21 cellular contexts compared by ENCODE assay signal in the genomic region with DNA sequence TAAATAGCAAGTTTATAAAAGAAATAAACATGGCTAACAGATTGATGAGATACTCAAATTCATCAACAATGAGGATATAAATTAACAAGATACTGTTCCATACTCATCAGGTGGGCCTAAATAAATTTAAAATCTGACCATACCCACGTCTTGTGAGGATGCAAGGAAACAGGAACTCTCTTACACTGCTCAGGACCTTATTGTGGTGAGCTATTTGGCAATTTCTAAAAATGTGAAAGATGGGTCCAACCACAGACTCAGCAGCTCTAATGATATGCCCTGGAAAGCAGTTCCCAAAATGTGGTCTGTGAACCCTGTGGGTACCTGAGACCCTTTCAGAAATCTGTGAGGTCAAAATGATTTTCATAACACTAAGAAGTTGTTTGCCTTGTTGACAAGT. TPM values are rescaled to one million over a fixed set of nuclear protein-coding genes. Genes with fewer than 3 reads are reported as not detected.
"Had no signal": no experiment of that assay in that cellular context is flagged by ENCODE, and none has a peak within 500 bp of the region (broad histone marks: within the 10 kb centered on the region; RNA-seq: fewer than 3 reads in every experiment).

No MANE protein-coding gene starts in this region.

- FAIRE-seq: TTC549 had no signal

- H3K4me3 Mint-ChIP-seq: natural killer cell treated with Interleukin-12 subunit alpha and Interleukin-12 subunit beta and Interleukin-15 and Interleukin-18, amount 100 ng/mL, for 72 hours had no signal

- H3K4me3 ChIP-seq: heart right ventricle, ovary, psoas muscle, right atrium auricular region, upper lobe of left lung had no signal

- H3K9me3 ChIP-seq: ovary, psoas muscle, upper lobe of left lung had no signal

- H3K27me3 ChIP-seq: brain microvascular endothelial cell, heart right ventricle, ovary, right atrium auricular region, upper lobe of left lung had no signal

- H3K36me3 ChIP-seq: ovary had no signal

- H3K27ac Mint-ChIP-seq: activated naive CD4-positive, alpha-beta T cell treated with anti-CD3 and anti-CD28 coated beads, Interleukin-2, amount 50 U/mL, for 72 hours; natural killer cell treated with Interleukin-12 subunit alpha and Interleukin-12 subunit beta and Interleukin-15 and Interleukin-18, amount 100 ng/mL, for 72 hours had no signal

- H3K27ac ChIP-seq: brain microvascular endothelial cell, heart right ventricle, ovary, psoas muscle, right atrium auricular region, upper lobe of left lung had no signal

- H3K27me3 Mint-ChIP-seq: natural killer cell treated with Interleukin-12 subunit alpha and Interleukin-12 subunit beta and Interleukin-15 and Interleukin-18, amount 100 ng/mL, for 72 hours had no signal

- H3K4me1 ChIP-seq: heart right ventricle, psoas muscle, right atrium auricular region, upper lobe of left lung had no signal

- H3K9me3 Mint-ChIP-seq: activated naive CD4-positive, alpha-beta T cell treated with anti-CD3 and anti-CD28 coated beads, Interleukin-2, amount 50 U/mL, for 72 hours; natural killer cell treated with Interleukin-12 subunit alpha and Interleukin-12 subunit beta and Interleukin-15 and Interleukin-18, amount 100 ng/mL, for 72 hours had no signal

- DNase-seq: activated T-cell treated with anti-CD3 and anti-CD28 coated beads, Interleukin-2, amount 50 U/mL, for 1 hour; aorta; brain microvascular endothelial cell; caudate nucleus; dermis blood vessel endothelial cell; effector CD8-positive, alpha-beta T cell; erythroblast; foreskin fibroblast; heart right ventricle; islet precursor cell; left cardiac atrium; midbrain; ovary; psoas muscle; stimulated activated CD4-positive, alpha-beta T cell treated with anti-CD3 and anti-CD28 coated beads, Interleukin-4, amount 100 ng/mL, for 24 hours; stimulated activated naive CD8-positive, alpha-beta T cell treated with anti-CD3 and anti-CD28 coated beads, Interleukin-15, Interleukin-2, amounts not matched to agents 100 U/mL and 50 U/mL, for 24 hours; upper lobe of left lung had no signal

- ATAC-seq: activated naive CD4-positive, alpha-beta T cell treated with anti-CD3 and anti-CD28 coated beads, Interleukin-2, amount 50 U/mL, for 72 hours; heart right ventricle; left cardiac atrium; psoas muscle; stimulated activated naive CD8-positive, alpha-beta T cell treated with anti-CD3 and anti-CD28 coated beads, Interleukin-15, Interleukin-2, amounts not matched to agents 100 U/mL and 50 U/mL, for 24 hours had no signal

RNA-seq across cellular contexts. Expression of gene ACBD7, which starts 30.0 kb away (rescaled TPM):
- total RNA-seq: aorta, psoas muscle, right atrium auricular region had no signal
- polyA plus RNA-seq: aorta had no signal
